ENCODE assay signal across 10 cellular contexts in the genomic region with DNA sequence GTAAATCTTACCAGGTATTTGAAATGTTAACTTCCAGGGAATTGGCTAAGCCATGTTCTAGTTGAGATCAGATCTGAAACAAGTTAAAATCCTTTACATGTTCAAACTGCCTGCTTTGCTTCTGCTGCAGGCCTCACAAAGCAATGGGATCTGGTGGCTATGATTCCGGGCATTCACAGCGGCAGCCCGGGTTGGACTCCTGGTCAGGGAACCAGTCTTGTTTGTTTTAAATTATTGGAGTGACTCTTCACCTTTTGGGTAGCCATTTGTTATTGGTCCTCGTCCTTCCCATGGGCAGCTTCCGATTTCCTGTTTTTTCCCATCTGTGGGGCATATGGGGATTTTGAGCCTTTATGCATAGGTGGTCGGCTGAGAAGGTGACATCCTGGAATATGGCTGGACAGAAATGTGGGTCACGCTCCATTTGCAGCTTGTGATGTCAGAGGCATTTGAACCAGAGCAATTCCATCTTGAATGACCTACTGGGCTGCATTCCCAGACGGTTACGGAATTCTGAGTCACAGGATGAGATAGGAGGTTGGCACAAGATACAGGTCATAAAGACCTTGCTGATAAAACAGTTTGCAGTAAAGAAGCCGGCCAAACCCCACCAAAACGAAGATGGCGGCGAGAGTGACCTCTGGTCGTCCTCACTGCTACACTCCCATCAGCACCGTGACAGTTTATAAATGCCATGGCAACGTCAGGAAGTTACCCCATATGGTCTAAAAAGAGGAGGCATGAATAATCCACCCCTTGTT. TPM values are rescaled to one million over a fixed set of nuclear protein-coding genes. Genes with fewer than 3 reads are reported as not detected.
DNase-seq lines count a peak whose midpoint lies in the region; ATAC-seq, FAIRE-seq and TF ChIP-seq lines count a peak whose summit lies in the region.
"Had no signal": no experiment of that assay in that cellular context is flagged by ENCODE, and none has a peak within 500 bp of the region (broad histone marks: within the 10 kb centered on the region; RNA-seq: fewer than 3 reads in every experiment).

No MANE protein-coding gene starts in this region.

- H3K4me1 ChIP-seq in body of pancreas (peaks cover 14% of the 10 kb centered on the region), keratinocyte (ENCODE audit: control insufficient read depth, extremely low read depth, insufficient read depth, low read length) (peaks cover 25% of the 10 kb centered on the region), testis (peaks cover 4% of the 10 kb centered on the region)

- no peaks in the 10 kb centered on the region for H3K9me3 ChIP-seq in body of pancreas
- H3K9me3 ChIP-seq in keratinocyte (ENCODE audit: control insufficient read depth, low read depth, low read length), result no peaks in the 10 kb centered on the region
- H3K9me3 ChIP-seq in testis, result no peaks in the 10 kb centered on the region

- no peaks in the 10 kb centered on the region for H3K9me1 ChIP-seq in keratinocyte (ENCODE audit: control insufficient read depth, extremely low read depth, insufficient read depth, low read length)

- intact Hi-C loops in body of pancreas (cut with DNase I) (no loop called here), testis (cut with DNase I; ENCODE audit: low total_unique reads) (no loop called here)

- H3K9me3 Mint-ChIP-seq in HFFc6, result no peaks in the 10 kb centered on the region
- H3K9me3 Mint-ChIP-seq: activated T-cell treated with anti-CD3 and anti-CD28 coated beads, Interleukin-2, amount 50 U/mL, for 4 hours had no signal

- dilution Hi-C loops in keratinocyte (cut with MboI; ENCODE audit: extremely low pct_ligation_motif_present, low sequenced_read_pairs), result no loop called here

- H3K36me3 Mint-ChIP-seq in HFFc6 (ENCODE audit: low read depth), result no peaks in the 10 kb centered on the region

- H3K4me3 Mint-ChIP-seq in HFFc6, result peak overlapping the region; percentile 64
- H3K4me3 Mint-ChIP-seq: activated T-cell treated with anti-CD3 and anti-CD28 coated beads, Interleukin-2, amount 50 U/mL, for 4 hours had no signal

- no peaks in the 10 kb centered on the region for H3K27me3 ChIP-seq in body of pancreas
- no peaks in the 10 kb centered on the region for H3K27me3 ChIP-seq in keratinocyte (ENCODE audit: control insufficient read depth, extremely low read depth, insufficient read depth, low read length)
- no peaks in the 10 kb centered on the region for H3K27me3 ChIP-seq in testis

- peaks cover 32% of the 10 kb centered on the region for H3K4me1 Mint-ChIP-seq in HFFc6 (ENCODE audit: low read depth)

- H3K27ac ChIP-seq in body of pancreas (no peak overlapping the region), keratinocyte (ENCODE audit: control insufficient read depth, insufficient read depth, low read length) (peak overlapping the region; percentile 75), testis (no peak overlapping the region)

- H3K36me3 ChIP-seq in body of pancreas (replicated peaks in 1 of 2; ENCODE audit: insufficient read depth in 1 of 2, low read depth in 2 of 2) (no peaks in the 10 kb centered on the region), keratinocyte (ENCODE audit: control insufficient read depth in 2 of 2, extremely low read depth in 1 of 2, insufficient read depth in 2 of 2, low read length in 2 of 2) (no peaks in the 10 kb centered on the region), testis (ENCODE audit: low read depth, missing control alignments) (no peaks in the 10 kb centered on the region)

- H3K27me3 Mint-ChIP-seq in HFFc6 (ENCODE audit: insufficient read depth), result peaks cover 4% of the 10 kb centered on the region

- peak; percentile 76 for DNase-seq in HFFc6
- DNase-seq in body of pancreas, result peak; percentile 61 to 74 (median 67)
- DNase-seq in keratinocyte (ENCODE audit: low read depth, low spot score), result no peak
- peak; percentile 80 for DNase-seq in testis
- DNase-seq in SK-N-DZ (ENCODE audit: low spot score), result no peak
- DNase-seq in cortex of kidney (lab: John Stamatoyannopoulos, UW), result no peak
- no peak for DNase-seq in occipital lobe (lab: John Stamatoyannopoulos, UW)
- DNase-seq: activated T-cell treated with anti-CD3 and anti-CD28 coated beads, Interleukin-2, amount 50 U/mL, for 4 hours had no signal

- ATAC-seq in body of pancreas (peak; percentile 79), HG02571 (IDR thresholded peaks at IDR 0.05; ENCODE audit: unreplicated experiment) (no peak)
- ATAC-seq: activated T-cell treated with anti-CD3 and anti-CD28 coated beads, Interleukin-2, amount 50 U/mL, for 4 hours had no signal

- H3K9ac ChIP-seq in keratinocyte (ENCODE audit: control insufficient read depth, extremely low read depth, insufficient read depth, low read length), result peak overlapping the region; percentile 33

- H4K20me1 ChIP-seq in keratinocyte (ENCODE audit: control insufficient read depth, extremely low read depth, insufficient read depth, low read length), result no peaks in the 10 kb centered on the region

- 52 to 59% methylated on average over 16 of the region's 16 CpGs for WGBS in body of pancreas, 2 donors
- WGBS in testis, 2 donors, result 57 to 67% methylated on average over 16 of the region's 16 CpGs

- H3K79me2 ChIP-seq in keratinocyte (ENCODE audit: control insufficient read depth, insufficient read depth, low read length), result no peaks in the 10 kb centered on the region

- H2AFZ ChIP-seq in keratinocyte (ENCODE audit: control insufficient read depth, low read length), result no peak overlapping the region

- H3K4me2 ChIP-seq in keratinocyte (ENCODE audit: control insufficient read depth, extremely low read depth, insufficient read depth, low read depth, low read length), result peak overlapping the region; percentile 56

- FAIRE-seq in keratinocyte (lab: Jason Lieb, UNC), result no peak

- TF ChIP-seq CTCF in HFFc6 (IDR thresholded peaks at IDR 0.05), result no peak
- no peak for TF ChIP-seq CTCF in body of pancreas (IDR thresholded peaks at IDR 0.05)
- TF ChIP-seq CTCF in keratinocyte (optimal IDR thresholded peaks at IDR 0.05 in 1 of 3, IDR thresholded peaks at IDR 0.05 in 1 of 3, conservative IDR thresholded peaks at IDR 0.05 in 1 of 3; ENCODE audit: extremely low read depth in 1 of 3, insufficient read depth in 2 of 3, low read length in 3 of 3), result no peak
- no peak for TF ChIP-seq CTCF in testis (IDR thresholded peaks at IDR 0.05)

- no peak for TF ChIP-seq POLR2A in body of pancreas (IDR thresholded peaks at IDR 0.05)
- TF ChIP-seq POLR2A in testis (IDR thresholded peaks at IDR 0.05), result no peak

- peak overlapping the region; percentile 59 for H3K27ac Mint-ChIP-seq in HFFc6

- no peak overlapping the region for H3K4me3 ChIP-seq in body of pancreas
- H3K4me3 ChIP-seq in keratinocyte (ENCODE audit: control insufficient read depth in 2 of 3, extremely low read depth in 1 of 3, insufficient read depth in 2 of 3, low read depth in 1 of 3, low read length in 3 of 3), result peak overlapping the region in 1 of 3 experiments; percentile 33
- H3K4me3 ChIP-seq in testis, result no peak overlapping the region

RNA-seq across cellular contexts. Expression of gene GSTP1, which starts 20.1 kb away (rescaled TPM):
- total RNA-seq in HFFc6 (2021; fragmentation: NEBNext Ultra II Directional; extraction: Animal tissue kit (Norgen Biotek cat#: 25700)), result 100 to 1,000 TPM; 497 to 569 (median 512) TPM
- total RNA-seq in body of pancreas (100 to 1,000 TPM; 359 to 454 TPM), testis (100 to 1,000 TPM; 117 to 201 TPM), occipital lobe (200 TPM)
- polyA plus RNA-seq in keratinocyte (1,511 to 3,251 TPM (median 1,575 TPM) in 3 replicates), testis (ENCODE audit: insufficient read depth, low read depth, low replicate concordance) (211 TPM)
- polyA plus RNA-seq in keratinocyte (2011; ENCODE audit: low read depth), result 379 TPM
- 1,984 and 3,223 TPM in 2 replicates for polyA plus RNA-seq in keratinocyte (2011; cell fraction: cytosol; rRNA removed)
- 1,110 and 1,459 TPM in 2 replicates for polyA plus RNA-seq in keratinocyte (2011; cell fraction: nucleus; rRNA removed)
- 2,382 and 2,611 TPM in 2 replicates for polyA plus RNA-seq in keratinocyte (2012; ENCODE audit: low replicate concordance)
- polyA minus RNA-seq in keratinocyte, result 1,137 to 2,631 TPM (median 2,247 TPM) in 3 replicates
- 2,162 TPM for polyA minus RNA-seq in keratinocyte (2011; cell fraction: cytosol; rRNA and poly(A)+ RNA removed)
- 492 and 503 TPM in 2 replicates for polyA minus RNA-seq in keratinocyte (2011; cell fraction: nucleus; rRNA and poly(A)+ RNA removed)
- 770 and 836 TPM in 2 replicates for polyA plus RNA-seq in SK-N-DZ (2014; cell fraction: cytosol; rRNA removed)
- polyA plus RNA-seq in SK-N-DZ (2014; cell fraction: nucleus; rRNA removed), result 584 and 761 TPM in 2 replicates

RNA-seq across cellular contexts. Expression of gene CABP2, which starts 40.3 kb away (rescaled TPM):
- not detected for total RNA-seq in HFFc6 (2021; fragmentation: NEBNext Ultra II Directional; extraction: Animal tissue kit (Norgen Biotek cat#: 25700))
- total RNA-seq in body of pancreas (not detected), testis (not detected), occipital lobe (not detected)
- polyA plus RNA-seq in keratinocyte (not detected in 3 replicates), testis (ENCODE audit: insufficient read depth, low read depth, low replicate concordance) (not detected)
- not detected for polyA plus RNA-seq in keratinocyte (2011; ENCODE audit: low read depth)
- not detected in 2 replicates for polyA plus RNA-seq in keratinocyte (2011; cell fraction: cytosol; rRNA removed)
- not detected in 2 replicates for polyA plus RNA-seq in keratinocyte (2011; cell fraction: nucleus; rRNA removed)
- not detected in 2 replicates for polyA plus RNA-seq in keratinocyte (2012; ENCODE audit: low replicate concordance)
- polyA minus RNA-seq in keratinocyte, result not detected in 3 replicates
- not detected for polyA minus RNA-seq in keratinocyte (2011; cell fraction: cytosol; rRNA and poly(A)+ RNA removed)
- polyA minus RNA-seq in keratinocyte (2011; cell fraction: nucleus; rRNA and poly(A)+ RNA removed), result not detected in 2 replicates
- polyA plus RNA-seq in SK-N-DZ (2014; cell fraction: cytosol; rRNA removed), result not detected in 2 replicates
- not detected in 2 replicates for polyA plus RNA-seq in SK-N-DZ (2014; cell fraction: nucleus; rRNA removed)
- total RNA-seq: activated T-cell treated with anti-CD3 and anti-CD28 coated beads, Interleukin-2, amount 50 U/mL, for 4 hours; OCI-LY7 had no signal

RNA-seq across cellular contexts. Expression of gene NDUFV1, which starts 43.2 kb away (rescaled TPM):
- total RNA-seq in HFFc6 (2021; fragmentation: NEBNext Ultra II Directional; extraction: Animal tissue kit (Norgen Biotek cat#: 25700)), result 100 to 1,000 TPM; 130 to 150 (median 135) TPM
- total RNA-seq in body of pancreas, result 100 to 1,000 TPM; 209 to 264 TPM
- polyA plus RNA-seq in keratinocyte, result 92.9 to 118 TPM (median 102 TPM) in 3 replicates
- polyA plus RNA-seq in keratinocyte (2011; ENCODE audit: low read depth), result 74.0 TPM
- 38.6 and 103 TPM in 2 replicates for polyA plus RNA-seq in keratinocyte (2011; cell fraction: cytosol; rRNA removed)
- 208 and 255 TPM in 2 replicates for polyA plus RNA-seq in keratinocyte (2011; cell fraction: nucleus; rRNA removed)
- polyA plus RNA-seq in keratinocyte (2012; ENCODE audit: low replicate concordance), result 112 and 133 TPM in 2 replicates
- 69.1 to 102 TPM (median 70.3 TPM) in 3 replicates for polyA minus RNA-seq in keratinocyte
- polyA minus RNA-seq in keratinocyte (2011; cell fraction: cytosol; rRNA and poly(A)+ RNA removed), result 168 TPM
- polyA minus RNA-seq in keratinocyte (2011; cell fraction: nucleus; rRNA and poly(A)+ RNA removed), result 54.4 and 58.9 TPM in 2 replicates
- total RNA-seq in testis, result 100 to 1,000 TPM; 312 to 369 TPM
- 187 TPM for polyA plus RNA-seq in testis (ENCODE audit: insufficient read depth, low read depth, low replicate concordance)
- polyA plus RNA-seq in SK-N-DZ (2014; cell fraction: cytosol; rRNA removed), result 395 and 424 TPM in 2 replicates
- 612 and 857 TPM in 2 replicates for polyA plus RNA-seq in SK-N-DZ (2014; cell fraction: nucleus; rRNA removed)
- 129 TPM for total RNA-seq in occipital lobe

RNA-seq across cellular contexts. Expression of gene CDK2AP2, which starts 55.6 kb away (rescaled TPM):
- total RNA-seq in HFFc6 (2021; fragmentation: NEBNext Ultra II Directional; extraction: Animal tissue kit (Norgen Biotek cat#: 25700)), result 10 to 100 TPM; 29.3 to 36.0 (median 31.5) TPM
- total RNA-seq in body of pancreas, result 10 to 100 TPM; 56.7 to 59.4 TPM
- polyA plus RNA-seq in keratinocyte, result 8.0 to 31.1 TPM (median 9.7 TPM) in 3 replicates
- polyA plus RNA-seq in keratinocyte (2011; ENCODE audit: low read depth), result 5.4 TPM
- polyA plus RNA-seq in keratinocyte (2011; cell fraction: cytosol; rRNA removed), result 18.2 and 28.7 TPM in 2 replicates
- 10.4 and 11.5 TPM in 2 replicates for polyA plus RNA-seq in keratinocyte (2011; cell fraction: nucleus; rRNA removed)
- 26.2 and 36.1 TPM in 2 replicates for polyA plus RNA-seq in keratinocyte (2012; ENCODE audit: low replicate concordance)
- polyA minus RNA-seq in keratinocyte, result 14.8 to 64.4 TPM (median 15.1 TPM) in 3 replicates
- 38.2 TPM for polyA minus RNA-seq in keratinocyte (2011; cell fraction: cytosol; rRNA and poly(A)+ RNA removed)
- 5.9 and 7.5 TPM in 2 replicates for polyA minus RNA-seq in keratinocyte (2011; cell fraction: nucleus; rRNA and poly(A)+ RNA removed)
- total RNA-seq in testis, result 10 to 100 TPM; 26.4 to 38.0 TPM
- polyA plus RNA-seq in testis (ENCODE audit: insufficient read depth, low read depth, low replicate concordance), result 20.9 TPM
- 30.6 and 31.7 TPM in 2 replicates for polyA plus RNA-seq in SK-N-DZ (2014; cell fraction: cytosol; rRNA removed)
- 18.5 and 37.4 TPM in 2 replicates for polyA plus RNA-seq in SK-N-DZ (2014; cell fraction: nucleus; rRNA removed)
- 4.7 TPM for total RNA-seq in occipital lobe

RNA-seq across cellular contexts. Expression of gene PITPNM1, which starts 58.4 kb away (rescaled TPM):
- total RNA-seq in HFFc6 (2021; fragmentation: NEBNext Ultra II Directional; extraction: Animal tissue kit (Norgen Biotek cat#: 25700)), result 10 to 100 TPM; 19.6 to 30.3 (median 23.5) TPM
- total RNA-seq in body of pancreas (10 to 100 TPM in 1 of 2 donors, 1 to 10 TPM in 1; 8.6 to 24.4 TPM), testis (10 to 100 TPM; 15.5 to 23.5 TPM), occipital lobe (34.0 TPM)
- polyA plus RNA-seq in keratinocyte (10.6 to 25.2 TPM (median 15.9 TPM) in 3 replicates), testis (ENCODE audit: insufficient read depth, low read depth, low replicate concordance) (19.6 TPM)
- polyA plus RNA-seq in keratinocyte (2011; ENCODE audit: low read depth), result 9.5 TPM
- 11.1 and 22.5 TPM in 2 replicates for polyA plus RNA-seq in keratinocyte (2011; cell fraction: cytosol; rRNA removed)
- 26.6 and 41.9 TPM in 2 replicates for polyA plus RNA-seq in keratinocyte (2011; cell fraction: nucleus; rRNA removed)
- 11.2 and 21.3 TPM in 2 replicates for polyA plus RNA-seq in keratinocyte (2012; ENCODE audit: low replicate concordance)
- polyA minus RNA-seq in keratinocyte, result 12.1 to 26.8 TPM (median 19.4 TPM) in 3 replicates
- polyA minus RNA-seq in keratinocyte (2011; cell fraction: cytosol; rRNA and poly(A)+ RNA removed), result 71.4 TPM
- 20.2 and 22.1 TPM in 2 replicates for polyA minus RNA-seq in keratinocyte (2011; cell fraction: nucleus; rRNA and poly(A)+ RNA removed)
- polyA plus RNA-seq in SK-N-DZ (2014; cell fraction: cytosol; rRNA removed), result 28.4 and 31.1 TPM in 2 replicates
- 89.3 and 99.0 TPM in 2 replicates for polyA plus RNA-seq in SK-N-DZ (2014; cell fraction: nucleus; rRNA removed)

Comparison
In these comparisons a context has a peak if more than half of its experiments do, and no peak if none do; other contexts are left out.
1. DNase-seq: peak in HFFc6 (single experiment), body of pancreas (4 of 4) and testis (single experiment); none in keratinocyte (single experiment), SK-N-DZ (single experiment), cortex of kidney (single experiment) and occipital lobe (single experiment).